Comparison of ENCODE assay signal across 8 cellular contexts in the genomic region with DNA sequence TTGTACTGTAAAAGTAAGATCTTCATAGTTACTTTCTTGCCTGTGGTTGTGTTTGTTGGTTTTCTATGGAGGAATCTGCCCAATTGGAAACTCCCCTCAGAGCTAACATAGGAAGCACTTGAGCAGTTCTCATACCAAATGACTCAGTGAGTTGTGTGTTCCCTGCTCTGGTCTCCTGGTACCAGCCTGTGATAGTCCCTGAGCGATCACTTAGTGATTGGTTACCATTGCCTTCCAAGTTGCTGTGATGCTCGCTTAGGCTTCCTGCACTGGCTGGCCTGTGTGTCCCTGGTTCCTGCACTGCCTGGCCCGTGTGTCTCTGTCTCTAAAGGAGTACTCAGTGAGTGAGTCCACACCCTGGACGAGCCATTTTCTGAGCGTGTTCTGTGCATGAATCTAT.
DNase-seq lines count a peak whose midpoint lies in the region; ATAC-seq lines count a peak whose summit lies in the region.

No MANE protein-coding gene starts in this region.

- H3K4me1 ChIP-seq in HUES48 (ENCODE audit: control insufficient read depth, insufficient read depth, low read length), result peaks cover 18% of the 10 kb centered on the region
- peaks cover 6 to 10% of the 10 kb centered on the region in 2 experiments for H3K4me1 ChIP-seq in trophoblast cell (ENCODE audit: control insufficient read depth in 1 of 2, insufficient read depth in 2 of 2, low read length in 2 of 2)

- H3K4me3 ChIP-seq in HUES48 (ENCODE audit: low read depth, low read length), result no peak overlapping the region
- H3K4me3 ChIP-seq in trophoblast cell (ENCODE audit: low read depth, low read length), result no peak overlapping the region

- no peaks in the 10 kb centered on the region for H3K9me3 ChIP-seq in HUES48 (ENCODE audit: control insufficient read depth, insufficient read depth, low read length)
- no peaks in the 10 kb centered on the region for H3K9me3 ChIP-seq in trophoblast cell (ENCODE audit: insufficient read depth, low read depth, low read length)

- H4K8ac ChIP-seq in trophoblast cell (ENCODE audit: low read depth, low read length), result peak overlapping the region; percentile 24

- H3K27ac ChIP-seq in HUES48 (ENCODE audit: low read depth, low read length), result peak overlapping the region; percentile 30
- H3K27ac ChIP-seq in cingulate gyrus (ENCODE audit: low read depth, low read length), result peak overlapping the region; percentile 95
- H3K27ac ChIP-seq in trophoblast cell (ENCODE audit: low read depth, low read length), result no peak overlapping the region

- H4K12ac ChIP-seq in trophoblast cell (ENCODE audit: low read depth, low read length), result no peak overlapping the region

- H2BK120ac ChIP-seq in trophoblast cell (ENCODE audit: insufficient read depth, low read length, poor library complexity), result no peak overlapping the region

- peak; percentile 45 to 55 for DNase-seq in trophoblast cell
- DNase-seq in NCI-H446 treated with DMSO at 0.1 percent for 48 hours (lab: John Stamatoyannopoulos, UW), result no peak
- no peak for DNase-seq in SW480 (ENCODE audit: low spot score)
- DNase-seq in NOMO-1 treated with dmso at 0.1 percent for 144 hours (lab: John Stamatoyannopoulos, UW; ENCODE audit: unreplicated experiment), result no peak
- DNase-seq in T-helper 9 cell, result no peak

- ATAC-seq in GM18867 (IDR thresholded peaks at IDR 0.05; ENCODE audit: unreplicated experiment), result peak; percentile 46

- no peak overlapping the region for H3K4ac ChIP-seq in trophoblast cell (ENCODE audit: low read depth, low read length)

- H3K36me3 ChIP-seq in HUES48 (ENCODE audit: control insufficient read depth, insufficient read depth, low read length) (peaks cover 86% of the 10 kb centered on the region), trophoblast cell (ENCODE audit: control insufficient read depth in 1 of 2, insufficient read depth in 2 of 2, low read length in 2 of 2) (peaks cover 13 to 23% of the 10 kb centered on the region in 2 experiments)

- peak overlapping the region; percentile 56 for H2AK5ac ChIP-seq in trophoblast cell (ENCODE audit: low read length)

- H3K27me3 ChIP-seq in HUES48 (ENCODE audit: control insufficient read depth, insufficient read depth, low read length) (no peaks in the 10 kb centered on the region), trophoblast cell (ENCODE audit: insufficient read depth, low read length) (no peaks in the 10 kb centered on the region)

- H3K79me1 ChIP-seq in trophoblast cell (ENCODE audit: low read length), result peaks cover 5% of the 10 kb centered on the region

- no peak overlapping the region for H2AFZ ChIP-seq in trophoblast cell (ENCODE audit: insufficient read depth, low read length, poor library complexity)

- no peaks in the 10 kb centered on the region for H3K79me2 ChIP-seq in trophoblast cell (ENCODE audit: control insufficient read depth, insufficient read depth, low read length, poor library complexity)

- H4K91ac ChIP-seq in trophoblast cell (ENCODE audit: low read depth, low read length), result peak overlapping the region; percentile 61

- peak overlapping the region; percentile 19 for H3K18ac ChIP-seq in trophoblast cell (ENCODE audit: low read length)

- WGBS in trophoblast cell (ENCODE audit: extremely low coverage, insufficient coverage, insufficient read length), result no CpG with 5 or more reads among the region's 5 CpGs

- H3K9ac ChIP-seq in HUES48 (ENCODE audit: low read depth, low read length) (no peak overlapping the region), trophoblast cell (ENCODE audit: low read length) (no peak overlapping the region)

- H2BK12ac ChIP-seq in trophoblast cell (ENCODE audit: low read length), result peak overlapping the region; percentile 56

- H3K23ac ChIP-seq in trophoblast cell (ENCODE audit: low read length), result no peak overlapping the region

- no peak overlapping the region for H3K14ac ChIP-seq in trophoblast cell (ENCODE audit: low read length)

- H3K4me2 ChIP-seq in trophoblast cell (ENCODE audit: low read length), result no peak overlapping the region

- H2BK5ac ChIP-seq in trophoblast cell (ENCODE audit: low read depth, low read length, poor library complexity), result peak overlapping the region; percentile 35

Comparison
In these comparisons a context has a peak if more than half of its experiments do, and no peak if none do; other contexts are left out.
1. DNase-seq: peak in trophoblast cell (2 of 2); none in NCI-H446 treated with DMSO at 0.1 percent for 48 hours (single experiment), SW480 (single experiment), NOMO-1 treated with dmso at 0.1 percent for 144 hours (single experiment) and T-helper 9 cell (single experiment).